21 cellular contexts compared by ENCODE assay signal in the genomic region with DNA sequence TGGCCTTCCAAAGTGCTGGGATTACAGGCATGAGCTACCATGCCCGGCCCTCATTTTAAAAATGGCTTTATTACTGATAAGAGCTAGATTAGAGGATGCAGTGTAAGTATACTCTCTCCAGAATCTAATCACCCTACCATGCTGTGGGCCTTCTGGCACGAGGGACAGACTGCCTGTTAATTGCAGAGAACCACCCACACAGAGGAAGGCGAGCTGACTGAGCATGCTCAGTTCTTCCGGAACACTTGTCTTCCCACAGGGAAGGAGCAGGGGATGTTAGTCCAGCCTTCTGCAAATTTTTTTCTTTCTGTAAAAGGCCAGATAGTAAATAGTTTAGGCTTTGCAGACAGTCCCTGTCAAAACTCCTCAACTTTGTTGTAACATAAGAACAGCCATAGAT.
"Had no signal": no experiment of that assay in that cellular context is flagged by ENCODE, and none has a peak within 500 bp of the region (broad histone marks: within the 10 kb centered on the region; RNA-seq: fewer than 3 reads in every experiment).

No MANE protein-coding gene starts in this region.

- H3K36me3 Mint-ChIP-seq: activated naive CD8-positive, alpha-beta T cell; type B pancreatic cell had no signal

- H3K4me3 Mint-ChIP-seq: activated naive CD8-positive, alpha-beta T cell; activated T-helper 17 cell treated with anti-CD3 and anti-CD28 coated beads, Interleukin-2, amount 50 U/mL, for 72 hours; central memory CD8-positive, alpha-beta T cell; naive thymus-derived CD4-positive, alpha-beta T cell; neural crest cell; type B pancreatic cell had no signal

- H3K4me1 ChIP-seq: adrenal gland, breast epithelium, lower lobe of right lung, sigmoid colon, vagina had no signal

- DNase-seq: activated T-cell treated with anti-CD3 and anti-CD28 coated beads, Interleukin-2, amount 50 U/mL, for 1 hour; adrenal gland; cortex of kidney; kidney; lower lobe of right lung; naive thymus-derived CD4-positive, alpha-beta T cell; retina; sigmoid colon; stimulated activated CD4-positive, alpha-beta T cell treated with anti-CD3 and anti-CD28 coated beads, Interleukin-4, amount 100 ng/mL, for 1 hour; stimulated activated naive CD4-positive, alpha-beta T cell had no signal

- H3K9me3 Mint-ChIP-seq: activated T-helper 17 cell treated with anti-CD3 and anti-CD28 coated beads, Interleukin-2, amount 50 U/mL, for 72 hours; central memory CD8-positive, alpha-beta T cell; naive thymus-derived CD4-positive, alpha-beta T cell; neural crest cell; type B pancreatic cell had no signal

- H3K27me3 ChIP-seq: adrenal gland, vagina had no signal

- H3K27ac ChIP-seq: adrenal gland, breast epithelium, epithelial cell of prostate, lower lobe of right lung, sigmoid colon, thoracic aorta, vagina had no signal

- H3K4me2 ChIP-seq: smooth muscle cell had no signal

- H3K9me3 ChIP-seq: adrenal gland, breast epithelium, lower lobe of right lung, sigmoid colon, thoracic aorta, vagina had no signal

- H3K4me3 ChIP-seq: adrenal gland, breast epithelium, lower lobe of right lung, sigmoid colon, smooth muscle cell, thoracic aorta, vagina had no signal

- ATAC-seq: activated T-helper 17 cell treated with anti-CD3 and anti-CD28 coated beads, Interleukin-2, amount 50 U/mL, for 72 hours; left lobe of liver; lower lobe of right lung; naive thymus-derived CD4-positive, alpha-beta T cell had no signal

- H3K36me3 ChIP-seq: adrenal gland, breast epithelium, lower lobe of right lung, sigmoid colon, thoracic aorta, vagina had no signal

- H3K4me1 Mint-ChIP-seq: activated T-helper 17 cell treated with anti-CD3 and anti-CD28 coated beads, Interleukin-2, amount 50 U/mL, for 72 hours; central memory CD8-positive, alpha-beta T cell had no signal

- H3K27ac Mint-ChIP-seq: activated naive CD8-positive, alpha-beta T cell; activated T-helper 17 cell treated with anti-CD3 and anti-CD28 coated beads, Interleukin-2, amount 50 U/mL, for 72 hours; naive thymus-derived CD4-positive, alpha-beta T cell; type B pancreatic cell had no signal
